23 cellular contexts compared by ENCODE assay signal in genomic region chr9:93541581-93542349, GRCh38. TPM values are rescaled to one million over a fixed set of nuclear protein-coding genes. Genes with fewer than 3 reads are reported as not detected.
DNase-seq lines count a peak whose midpoint lies in the region; ATAC-seq and TF ChIP-seq lines count a peak whose summit lies in the region.
"Had no signal": no experiment of that assay in that cellular context is flagged by ENCODE, and none has a peak within 500 bp of the region (broad histone marks: within the 10 kb centered on the region; RNA-seq: fewer than 3 reads in every experiment).

No MANE protein-coding gene starts in this region.

- ATAC-seq in body of pancreas: peak; percentile 30
- peak; percentile 70 for ATAC-seq in left ventricle myocardium superior
- ATAC-seq in left colon: no peak
- ATAC-seq in GM21390 (IDR thresholded peaks at IDR 0.05; ENCODE audit: unreplicated experiment): no peak
- ATAC-seq: activated T-helper 17 cell treated with anti-CD3 and anti-CD28 coated beads, Interleukin-2, amount 50 U/mL, for 72 hours; GM12878 had no signal

- CTCF ChIA-PET in SK-N-SH (lab: Yijun Ruan, JAX): interaction anchor here (1.5 kb wide), 1 partner anchor 25 kb away, joined by 5 read pairs; no protein-coding TSS in a partner anchor

- H3K9me3 ChIP-seq in SK-N-SH (no peaks in the 10 kb centered on the region), body of pancreas (no peaks in the 10 kb centered on the region), breast epithelium (no peaks in the 10 kb centered on the region)
- H3K9me3 ChIP-seq: esophagus squamous epithelium, SJSA1 had no signal

- H3K79me2 ChIP-seq in SK-N-SH (ENCODE audit: insufficient read depth): peaks cover 10% of the 10 kb centered on the region; the same call in 1 of the 2 replicates

- H2AFZ ChIP-seq in SK-N-SH (ENCODE audit: low read depth): no peak overlapping the region
- H2AFZ ChIP-seq: neural progenitor cell had no signal

- H3K9me2 ChIP-seq in SK-N-SH: no peaks in the 10 kb centered on the region

- H3K4me3 ChIP-seq in SK-N-SH (ENCODE audit: low read depth in 2 of 2, low read length in 1 of 2) (no peak overlapping the region), body of pancreas (no peak overlapping the region), rectal smooth muscle tissue (ENCODE audit: low read length) (no peak overlapping the region), breast epithelium (no peak overlapping the region)
- H3K4me3 ChIP-seq: esophagus squamous epithelium, GM12878, neural progenitor cell, SJSA1 had no signal

- TF ChIP-seq CTCF in SK-N-SH (IDR thresholded peaks at IDR 0.05) (no peak), body of pancreas (IDR thresholded peaks at IDR 0.05) (no peak), breast epithelium (IDR thresholded peaks at IDR 0.05) (no peak)

- H3F3A ChIP-seq in SK-N-SH (replicated peaks; ENCODE audit: insufficient read depth): no peaks in the 10 kb centered on the region

- TF ChIP-seq POLR2A in body of pancreas (IDR thresholded peaks at IDR 0.05) (no peak), breast epithelium (IDR thresholded peaks at IDR 0.05) (no peak)

- no peak overlapping the region for H3K4me2 ChIP-seq in SK-N-SH
- H3K4me2 ChIP-seq: neural progenitor cell had no signal

- H3K9ac ChIP-seq in SK-N-SH (no peak overlapping the region), rectal smooth muscle tissue (ENCODE audit: low read length) (no peak overlapping the region)
- H3K9ac ChIP-seq: neural progenitor cell had no signal

- DNase-seq in SK-N-SH (peak; percentile 58), body of pancreas (no peak), left ventricle myocardium superior (no peak), breast epithelium (ENCODE audit: low spot score in 2 of 2) (no peak), left colon (no peak)
- DNase-seq: activated CD4-positive, alpha-beta T cell treated with anti-CD3 and anti-CD28 coated beads, Interleukin-2, amount 50 U/mL, for 4 hours; cerebellar nuclear complex; DMS153; esophagus squamous epithelium; foreskin keratinocyte; hippocampal formation; NCI-H146; NCI-H2107; NCI-H748 treated with DMSO at 0.1 percent for 48 hours; posterior cingulate gyrus; stimulated activated CD4-positive, alpha-beta T cell treated with anti-CD3 and anti-CD28 coated beads, Interleukin-4, amount 100 ng/mL, for 4 hours; trophoblast cell had no signal

- 91% methylated on average over 8 of the region's 8 CpGs for WGBS in SK-N-SH (ENCODE audit: low lambda C conversion rate)
- 36 to 47% methylated on average over 8 of the region's 8 CpGs for WGBS in body of pancreas, 2 donors

- peaks cover 0 to 11% of the 10 kb centered on the region in 2 experiments; a peak in 2 of 4 replicates for H3K4me1 ChIP-seq in SK-N-SH (ENCODE audit: control insufficient read depth in 1 of 2, insufficient read depth in 2 of 2, low read depth in 1 of 2, low read length in 1 of 2)
- H3K4me1 ChIP-seq in body of pancreas: peaks cover 7% of the 10 kb centered on the region
- peaks cover 12% of the 10 kb centered on the region for H3K4me1 ChIP-seq in rectal smooth muscle tissue (ENCODE audit: control insufficient read depth, insufficient read depth, low read length)
- no peaks in the 10 kb centered on the region for H3K4me1 ChIP-seq in breast epithelium
- H3K4me1 ChIP-seq: esophagus squamous epithelium, SJSA1 had no signal

- intact Hi-C loops in body of pancreas (cut with DNase I) (no loop called here), left ventricle myocardium superior (cut with micrococcal nuclease) (no loop called here), breast epithelium (cut with DNase I; ENCODE audit: low total_unique reads) (no loop called here), left colon (cut with DNase I, micrococcal nuclease) (no loop called here)

- H3K36me3 ChIP-seq in SK-N-SH (replicated peaks in 1 of 2; ENCODE audit: control insufficient read depth in 1 of 2, insufficient read depth in 2 of 2, low read length in 1 of 2) (peaks cover 28 to 63% of the 10 kb centered on the region in 2 experiments), body of pancreas (replicated peaks in 1 of 2; ENCODE audit: insufficient read depth in 1 of 2, low read depth in 2 of 2) (peaks cover 0 to 22% of the 10 kb centered on the region in 2 donors), rectal smooth muscle tissue (ENCODE audit: control insufficient read depth, insufficient read depth, low read length) (peaks cover 21% of the 10 kb centered on the region), breast epithelium (no peaks in the 10 kb centered on the region)
- H3K36me3 ChIP-seq: neural progenitor cell had no signal

- peak overlapping the region in 1 of 2 experiments; percentile 34; a peak in 1 of 4 replicates for H3K27ac ChIP-seq in SK-N-SH (ENCODE audit: low read depth in 2 of 2, low read length in 1 of 2)
- no peak overlapping the region for H3K27ac ChIP-seq in body of pancreas
- H3K27ac ChIP-seq in rectal smooth muscle tissue (ENCODE audit: low read depth, low read length): peak overlapping the region; percentile 11
- no peak overlapping the region for H3K27ac ChIP-seq in breast epithelium
- H3K27ac ChIP-seq: esophagus squamous epithelium, foreskin keratinocyte, neural progenitor cell, SJSA1 had no signal

- H3K27me3 ChIP-seq in SK-N-SH (ENCODE audit: insufficient read depth) (no peaks in the 10 kb centered on the region), body of pancreas (no peaks in the 10 kb centered on the region), rectal smooth muscle tissue (ENCODE audit: control insufficient read depth, insufficient read depth, low read length) (no peaks in the 10 kb centered on the region), breast epithelium (no peaks in the 10 kb centered on the region)
- H3K27me3 ChIP-seq: esophagus squamous epithelium, foreskin keratinocyte, neural progenitor cell, SJSA1 had no signal

- TF ChIP-seq RAD21 in SK-N-SH (IDR thresholded peaks at IDR 0.05; ENCODE audit: low read length): no peak

- POLR2A ChIA-PET in SK-N-SH (lab: Yijun Ruan, JAX): no interaction called here

- no peak for TF ChIP-seq EP300 in SK-N-SH (IDR thresholded peaks at IDR 0.05; ENCODE audit: borderline replicate concordance in 1 of 2, low read depth in 1 of 2, low read length in 1 of 2)

- H4K20me1 ChIP-seq in SK-N-SH (ENCODE audit: insufficient read depth): no peaks in the 10 kb centered on the region

TF ChIP-seq in SK-N-SH, 30 proteins besides CTCF, POLR2A, EP300 and RAD21:
- no peak for TF ChIP-seq SMC3 (IDR thresholded peaks at IDR 0.05; ENCODE audit: low read depth, low read length)
- no peak for TF ChIP-seq EZH2phosphoT487 (IDR thresholded peaks at IDR 0.05; ENCODE audit: borderline replicate concordance, low read depth)
- TF ChIP-seq MAX (IDR thresholded peaks at IDR 0.05; ENCODE audit: low read depth): no peak
- TF ChIP-seq NFIC (IDR thresholded peaks at IDR 0.05; ENCODE audit: borderline replicate concordance): no peak
- TF ChIP-seq TCF12 (IDR thresholded peaks at IDR 0.05): no peak
- no peak for TF ChIP-seq POLR2AphosphoS5 (IDR thresholded peaks at IDR 0.05; ENCODE audit: low read depth, low read length)
- TF ChIP-seq TEAD4 (IDR thresholded peaks at IDR 0.05; ENCODE audit: borderline replicate concordance, insufficient read depth): no peak
- no peak for TF ChIP-seq TAF1 (IDR thresholded peaks at IDR 0.05; ENCODE audit: borderline replicate concordance, low read depth, low read length)
- no peak for TF ChIP-seq GABPA (IDR thresholded peaks at IDR 0.05; ENCODE audit: low read depth)
- TF ChIP-seq NRF1 (IDR thresholded peaks at IDR 0.05; ENCODE audit: low read depth, low read length): no peak
- TF ChIP-seq RXRA (IDR thresholded peaks at IDR 0.05; ENCODE audit: borderline replicate concordance, low read depth): no peak
- no peak for TF ChIP-seq MEF2A (IDR thresholded peaks at IDR 0.05; ENCODE audit: borderline replicate concordance, low read depth)
- TF ChIP-seq GATA2 (CRISPR knock-in tag; IDR thresholded peaks at IDR 0.05): no peak
- TF ChIP-seq CHD2 (IDR thresholded peaks at IDR 0.05; ENCODE audit: low read length, partially characterized antibody): no peak
- no peak for TF ChIP-seq USF1 (IDR thresholded peaks at IDR 0.05; ENCODE audit: borderline replicate concordance, low read depth)

RNA-seq across cellular contexts. Expression of gene PHF2, which starts 34.6 kb away (rescaled TPM):
- 7.7 and 11.2 TPM in 2 replicates for polyA plus RNA-seq in SK-N-SH (2012; rRNA removed)
- polyA plus RNA-seq in SK-N-SH (2012; cell fraction: cytosol; rRNA removed): 8.1 and 10.4 TPM in 2 replicates
- polyA plus RNA-seq in SK-N-SH (2012; cell fraction: nucleus; rRNA removed): 12.3 and 15.3 TPM in 2 replicates
- total RNA-seq in body of pancreas (10 to 100 TPM; 15.0 to 19.8 TPM), left ventricle myocardium superior (32.0 TPM), breast epithelium (10 to 100 TPM; 24.8 to 26.9 (median 25.9) TPM), left colon (10 to 100 TPM; 21.3 to 22.9 TPM)

Comparison
In these comparisons a context has a peak if more than half of its experiments do, and no peak if none do; other contexts are left out.
1. ATAC-seq: peak in body of pancreas (single experiment) and left ventricle myocardium superior (single experiment); none in left colon (single experiment) and GM21390 (single experiment).